Comparison of ENCODE assay signal across 1 cellular context in genomic region chr1:231159963-231160761, GRCh38.
A peak's percentile ranks its signal among the peaks of the same experiment; 100 is the strongest.
TF ChIP-seq lines count a peak whose summit lies in the region.

No MANE protein-coding gene starts in this region.

TF ChIP-seq in K562, 482 proteins besides CTCF, POLR2A, EP300 and RAD21 (continued from another document and continues in another):
- TF ChIP-seq ETS1 (conservative IDR thresholded peaks at IDR 0.05; ENCODE audit: control insufficient read depth, low read depth, low read length) = no peak
- no peak; the same call in 1 of the 2 replicates for TF ChIP-seq RREB1 (CRISPR knock-in tag; IDR thresholded peaks at IDR 0.05)
- TF ChIP-seq HINFP (tag; conservative IDR thresholded peaks at IDR 0.05; ENCODE audit: low read depth) = no peak
- peak; percentile 99 for TF ChIP-seq SMARCA4 (IDR thresholded peaks at IDR 0.05)
- no peak for TF ChIP-seq YBX1 (IDR thresholded peaks at IDR 0.05)
- no peak for TF ChIP-seq ZNF174 (CRISPR knock-in tag; IDR thresholded peaks at IDR 0.05)
- TF ChIP-seq REST (CRISPR knock-in tag; IDR thresholded peaks at IDR 0.05; ENCODE audit: low read depth) = peak; percentile 74; the same call in 1 of the 2 replicates
- peak; percentile 64 for TF ChIP-seq E2F8 (IDR thresholded peaks at IDR 0.05; ENCODE audit: low read depth, partially characterized antibody)
- no peak for TF ChIP-seq BCLAF1 (IDR thresholded peaks at IDR 0.05; ENCODE audit: borderline replicate concordance in 1 of 2, control insufficient read depth in 1 of 2, low read depth in 2 of 2, low read length in 1 of 2)
- TF ChIP-seq HBP1 (CRISPR knock-in tag; IDR thresholded peaks at IDR 0.05) = no peak
- no peak for TF ChIP-seq ATF6 (CRISPR knock-in tag; IDR thresholded peaks at IDR 0.05)
- TF ChIP-seq CBFB (CRISPR knock-in tag; IDR thresholded peaks at IDR 0.05) = peak; percentile 87
- TF ChIP-seq CBX1 (IDR thresholded peaks at IDR 0.05; ENCODE audit: low read depth) = no peak
- peak; percentile 98 for TF ChIP-seq ZNF584 (CRISPR knock-in tag; IDR thresholded peaks at IDR 0.05; ENCODE audit: low read depth)
- no peak for TF ChIP-seq CEBPB (tag; IDR thresholded peaks at IDR 0.05)
- no peak for TF ChIP-seq ZNF780A (CRISPR knock-in tag; IDR thresholded peaks at IDR 0.05)
- TF ChIP-seq TCF7 (IDR thresholded peaks at IDR 0.05; ENCODE audit: borderline replicate concordance) = peak; percentile 87; the same call in 1 of the 2 replicates
- peak; percentile 67; the same call in 1 of the 2 replicates for TF ChIP-seq ZNF583 (CRISPR knock-in tag; IDR thresholded peaks at IDR 0.05)
- no peak for TF ChIP-seq ZC3H8 (IDR thresholded peaks at IDR 0.05)
- peak; percentile 67 for TF ChIP-seq RBBP5 (IDR thresholded peaks at IDR 0.05; ENCODE audit: borderline replicate concordance, insufficient read depth, low read length, poor library complexity, severe bottlenecking)
- TF ChIP-seq KLF13 (tag; IDR thresholded peaks at IDR 0.05; ENCODE audit: borderline replicate concordance, low read depth) = no peak
- no peak for TF ChIP-seq CTCFL (IDR thresholded peaks at IDR 0.05; ENCODE audit: borderline replicate concordance, insufficient read depth, low read depth, low read length, poor library complexity, severe bottlenecking)
